ENCODE assay signal across 27 cellular contexts in the genomic region with DNA sequence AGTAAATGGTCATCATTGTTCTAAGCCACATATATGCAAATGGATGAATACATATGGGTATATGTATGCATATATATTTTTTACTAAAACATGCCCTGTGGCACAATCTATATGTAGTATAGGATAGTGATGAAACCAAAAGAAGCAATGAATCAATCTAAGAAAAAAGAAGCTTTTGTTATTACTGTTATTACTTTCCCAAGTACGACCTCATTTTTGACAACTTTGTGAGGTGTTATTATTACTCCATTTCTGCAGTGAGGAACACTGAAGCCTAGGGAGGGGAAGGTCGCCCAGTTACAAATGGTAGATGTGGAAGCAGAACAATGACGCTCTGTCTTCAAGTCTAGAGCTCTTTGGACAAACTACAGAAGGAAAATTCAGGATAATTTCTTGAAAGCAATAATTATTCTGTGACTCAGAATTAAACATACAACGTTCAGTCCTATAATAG. TPM values are rescaled to one million over a fixed set of nuclear protein-coding genes. Genes with fewer than 3 reads are reported as not detected.
A peak's percentile ranks its signal among the peaks of the same experiment; 100 is the strongest.
DNase-seq lines count a peak whose midpoint lies in the region; ATAC-seq, FAIRE-seq and TF ChIP-seq lines count a peak whose summit lies in the region.
"Had no signal": no experiment of that assay in that cellular context is flagged by ENCODE, and none has a peak within 500 bp of the region (broad histone marks: within the 10 kb centered on the region; RNA-seq: fewer than 3 reads in every experiment).

No MANE protein-coding gene starts in this region.

- no peak overlapping the region for H3K27ac ChIP-seq in PC-3 (ENCODE audit: low read length)
- H3K27ac ChIP-seq: BLaER1, uterus had no signal

- no peak for DNase-seq in activated T-cell treated with anti-CD3 and anti-CD28 coated beads, Interleukin-2, amount 50 U/mL, for 72 hours
- no peak for DNase-seq in activated T-cell treated with anti-CD3 and anti-CD28 coated beads, Interleukin-2, amount 50 U/mL, for 1 hour
- DNase-seq in PC-3: no peak
- no peak for DNase-seq in central memory CD8-positive, alpha-beta T cell (ENCODE audit: low spot score in 2 of 2)
- DNase-seq in urothelium cell line (ENCODE audit: low spot score): no peak
- DNase-seq in AG08396 (ENCODE audit: low spot score): no peak
- DNase-seq: Calu3; central memory CD4-positive, alpha-beta T cell; DMS79 treated with DMSO at 0.1 percent for 48 hours; GDM1; head of caudate nucleus; Kasumi-1; NCI-H1417 treated with DMSO at 0.1 percent for 48 hours; NCI-H2029 treated with DMSO at 0.1 percent for 48 hours; NCI-H524 treated with DMSO at 0.1 percent for 48 hours; NK-92 treated with Interleukin-12 subunit alpha and Interleukin-12 subunit beta, amount 100 ng/mL, for 24 hours; Right ventricle myocardium superior; small intestine; stimulated activated naive CD4-positive, alpha-beta T cell treated with Interleukin-2 at 50 U/mL for 16 hours; uterus had no signal

- H2AFZ ChIP-seq in PC-3 (ENCODE audit: low read length): no peak overlapping the region

- peaks cover 0 to 3% of the 10 kb centered on the region in 2 donors for H3K36me3 Mint-ChIP-seq in activated T-cell treated with anti-CD3 and anti-CD28 coated beads, Interleukin-2, amount 50 U/mL, for 72 hours (ENCODE audit: insufficient read depth in 2 of 2)
- H3K36me3 Mint-ChIP-seq in central memory CD8-positive, alpha-beta T cell (ENCODE audit: insufficient read depth): peaks cover 32% of the 10 kb centered on the region

- H3F3A ChIP-seq in PC-3 (ENCODE audit: low read length, unreplicated experiment): no peaks in the 10 kb centered on the region

- no peak overlapping the region for H3K4me3 ChIP-seq in PC-3 (ENCODE audit: low read length)
- H3K4me3 ChIP-seq: BLaER1, uterus had no signal

- FAIRE-seq in urothelium cell line (lab: Jason Lieb, UNC): peak; percentile 46
- FAIRE-seq: H1, small intestine, TTC549 had no signal

- peak overlapping the region; percentile 58 for H3K27ac Mint-ChIP-seq in activated T-cell treated with anti-CD3 and anti-CD28 coated beads, Interleukin-2, amount 50 U/mL, for 72 hours
- peak overlapping the region; percentile 95 for H3K27ac Mint-ChIP-seq in central memory CD8-positive, alpha-beta T cell (ENCODE audit: low read depth)

- POLR2A ChIA-PET in PC-3 (lab: Charles Lee; ENCODE audit: unreplicated experiment): no interaction called here

- H3K4me1 Mint-ChIP-seq in activated T-cell treated with anti-CD3 and anti-CD28 coated beads, Interleukin-2, amount 50 U/mL, for 72 hours (ENCODE audit: low read depth): peaks cover 99% of the 10 kb centered on the region
- peaks cover 70% of the 10 kb centered on the region for H3K4me1 Mint-ChIP-seq in central memory CD8-positive, alpha-beta T cell

- H3K9ac ChIP-seq in PC-3 (ENCODE audit: low read length): no peak overlapping the region
- H3K9ac ChIP-seq: BLaER1 had no signal

- H3K4me2 ChIP-seq in PC-3 (ENCODE audit: low read length): no peak overlapping the region
- H3K4me2 ChIP-seq: BLaER1 had no signal

- no peaks in the 10 kb centered on the region for H4K20me1 ChIP-seq in PC-3 (ENCODE audit: low read length)
- H4K20me1 ChIP-seq: BLaER1 had no signal

- BruUV-seq in PC-3 (replicated peaks; lab: Mats Ljungman, UMichigan): no TSS peak

- peak; percentile 36 to 47 for ATAC-seq in activated T-cell treated with anti-CD3 and anti-CD28 coated beads, Interleukin-2, amount 50 U/mL, for 72 hours (replicated peaks in 1 of 2)
- peak; percentile 35 for ATAC-seq in PC-3
- no peak for ATAC-seq in central memory CD8-positive, alpha-beta T cell (replicated peaks; ENCODE audit: extremely low read depth, poor library complexity, severe bottlenecking)
- ATAC-seq in GM21367 (IDR thresholded peaks at IDR 0.05; ENCODE audit: unreplicated experiment): no peak
- ATAC-seq: esophagus mucosa, SK-N-SH treated with all-trans-retinoic acid at 6 μM for 48 hours had no signal

- no peaks in the 10 kb centered on the region for H3K9me3 Mint-ChIP-seq in activated T-cell treated with anti-CD3 and anti-CD28 coated beads, Interleukin-2, amount 50 U/mL, for 72 hours
- H3K9me3 Mint-ChIP-seq in central memory CD8-positive, alpha-beta T cell: no peaks in the 10 kb centered on the region
- H3K9me3 Mint-ChIP-seq: T-helper 1 cell treated with Interleukin-12 subunit alpha and Interleukin-12 subunit beta and Interleukin-4 antibody, amounts not matched to agents 30 μg/mL and 1 μg/mL, for 36 hours had no signal

- H3K9me2 ChIP-seq in PC-3 (replicated peaks; ENCODE audit: low read length): 0 out of 2 replicates have a peak, but pooled peaks cover 3% of the 10 kb centered on the region

- peak overlapping the region; percentile 64 to 84 for H3K4me3 Mint-ChIP-seq in activated T-cell treated with anti-CD3 and anti-CD28 coated beads, Interleukin-2, amount 50 U/mL, for 72 hours
- H3K4me3 Mint-ChIP-seq in central memory CD8-positive, alpha-beta T cell: peak overlapping the region; percentile 47

- H3K9me3 ChIP-seq in PC-3 (ENCODE audit: low read length): no peaks in the 10 kb centered on the region
- H3K9me3 ChIP-seq: BLaER1, uterus had no signal

- TF ChIP-seq CTCF in PC-3 (conservative IDR thresholded peaks at IDR 0.05; ENCODE audit: low read depth, low read length): no peak

- H3K36me3 ChIP-seq in PC-3 (ENCODE audit: low read depth, low read length): no peaks in the 10 kb centered on the region
- H3K36me3 ChIP-seq: BLaER1, uterus had no signal

- CTCF ChIA-PET in PC-3 (lab: Charles Lee): no interaction called here

- H3K27me3 ChIP-seq in PC-3 (ENCODE audit: low read length): no peaks in the 10 kb centered on the region
- H3K27me3 ChIP-seq: BLaER1, uterus had no signal

- intact Hi-C loops in PC-3 (cut with micrococcal nuclease): no loop called here

- no peaks in the 10 kb centered on the region for H3K79me2 ChIP-seq in PC-3 (ENCODE audit: low read length)

- H3K27me3 Mint-ChIP-seq in activated T-cell treated with anti-CD3 and anti-CD28 coated beads, Interleukin-2, amount 50 U/mL, for 72 hours (ENCODE audit: low read depth): no peaks in the 10 kb centered on the region
- no peaks in the 10 kb centered on the region for H3K27me3 Mint-ChIP-seq in central memory CD8-positive, alpha-beta T cell

- H3K4me1 ChIP-seq in PC-3 (ENCODE audit: insufficient read depth, low read length): no peaks in the 10 kb centered on the region
- H3K4me1 ChIP-seq: uterus had no signal

RNA-seq across cellular contexts. Expression of a gene that starts 38.3 kb away (rescaled TPM):
- total RNA-seq in activated T-cell treated with anti-CD3 and anti-CD28 coated beads, Interleukin-2, amount 50 U/mL, for 72 hours: 100 to 1,000 TPM; 104 to 125 TPM
- 1.6 and 2.2 TPM in 2 replicates for total RNA-seq in PC-3 (2014; rRNA removed)

Comparison
In these comparisons a context has a peak if more than half of its experiments do, and no peak if none do; other contexts are left out.
1. ATAC-seq: peak in activated T-cell treated with anti-CD3 and anti-CD28 coated beads, Interleukin-2, amount 50 U/mL, for 72 hours (2 of 2) and PC-3 (single experiment); none in central memory CD8-positive, alpha-beta T cell (single experiment) and GM21367 (single experiment).
2. RNA of a gene that starts 38.3 kb away (total RNA-seq): 104 to 125 TPM in activated T-cell treated with anti-CD3 and anti-CD28 coated beads, Interleukin-2, amount 50 U/mL, for 72 hours; 1.6 to 2.2 TPM in PC-3; every median in the first group is over 10 times any median in the second.